1 cellular context compared by ENCODE assay signal in genomic region chr17:62653002-62653830, GRCh38.
TF ChIP-seq lines count a peak whose summit lies in the region.

No MANE protein-coding gene starts in this region.

TF ChIP-seq in IMR-90, 13 proteins besides CTCF, POLR2A, EP300 and RAD21:
- TF ChIP-seq CEBPB (IDR thresholded peaks at IDR 0.05; ENCODE audit: low read depth, low read length), result no peak
- TF ChIP-seq MAFK (IDR thresholded peaks at IDR 0.05; ENCODE audit: low read depth, low read length), result no peak
- TF ChIP-seq USF2 (IDR thresholded peaks at IDR 0.05; ENCODE audit: low read depth, low read length), result no peak
- TF ChIP-seq ELK1 (IDR thresholded peaks at IDR 0.05; ENCODE audit: borderline replicate concordance, low read depth, low read length), result no peak
- TF ChIP-seq RCOR1 (IDR thresholded peaks at IDR 0.05; ENCODE audit: insufficient replicate concordance, low read length), result no peak
- TF ChIP-seq MXI1 (IDR thresholded peaks at IDR 0.05; ENCODE audit: borderline replicate concordance, low read depth, low read length), result no peak
- no peak for TF ChIP-seq BHLHE40 (IDR thresholded peaks at IDR 0.05; ENCODE audit: low read depth, low read length)
- no peak for TF ChIP-seq CHD1 (IDR thresholded peaks at IDR 0.05; ENCODE audit: low read depth, low read length)
- TF ChIP-seq NFE2L2 (IDR thresholded peaks at IDR 0.05; ENCODE audit: low read depth, low read length), result no peak
- TF ChIP-seq SMC3 (IDR thresholded peaks at IDR 0.05; ENCODE audit: low read depth, low read length), result no peak
- TF ChIP-seq RFX5 (IDR thresholded peaks at IDR 0.05; ENCODE audit: low read depth, low read length), result no peak
- TF ChIP-seq FOS (IDR thresholded peaks at IDR 0.05; ENCODE audit: low read depth, low read length), result no peak
